1 cellular context compared by ENCODE assay signal in genomic region chr1:3453891-3454810, GRCh38.
TF ChIP-seq lines count a peak whose summit lies in the region.

ARHGEF16 (plus strand) TSS chr1:3454665; CDS start chr1:3463085, 8,420 bp downstream.

TF ChIP-seq in HepG2, 621 proteins besides CTCF, POLR2A, EP300 and RAD21 (continued from another document and continues in another):
- peak; percentile 55; the same call in 1 of the 2 replicates for TF ChIP-seq ARID4A (CRISPR knock-in tag; IDR thresholded peaks at IDR 0.05; ENCODE audit: borderline replicate concordance)
- TF ChIP-seq ZNF629 (CRISPR knock-in tag; conservative IDR thresholded peaks at IDR 0.05) = peak; percentile 80
- TF ChIP-seq PHF21A (CRISPR knock-in tag; IDR thresholded peaks at IDR 0.05) = peak; percentile 17; the same call in 1 of the 2 replicates
- no peak for TF ChIP-seq ZNF724P (CRISPR knock-in tag; IDR thresholded peaks at IDR 0.05; ENCODE audit: borderline replicate concordance)
- no peak for TF ChIP-seq NFYC (CRISPR knock-in tag; IDR thresholded peaks at IDR 0.05)
- TF ChIP-seq NR2C2 (CRISPR knock-in tag; IDR thresholded peaks at IDR 0.05; ENCODE audit: borderline replicate concordance) = peak; percentile 15; the same call in 1 of the 2 replicates
- TF ChIP-seq TFDP2 (CRISPR knock-in tag; IDR thresholded peaks at IDR 0.05) = peak; percentile 94
- peak; percentile 76; the same call in 1 of the 2 replicates for TF ChIP-seq SATB2 (CRISPR knock-in tag; IDR thresholded peaks at IDR 0.05)
- TF ChIP-seq DNMT3B (CRISPR knock-in tag; conservative IDR thresholded peaks at IDR 0.05) = no peak
- TF ChIP-seq CBX2 (IDR thresholded peaks at IDR 0.05; ENCODE audit: low read depth, low read length) = no peak
- TF ChIP-seq CBX2 (CRISPR knock-in tag; IDR thresholded peaks at IDR 0.05; ENCODE audit: low read depth) = no peak
- TF ChIP-seq ZNF703 (CRISPR knock-in tag; IDR thresholded peaks at IDR 0.05; ENCODE audit: borderline replicate concordance) = peak; percentile 52; the same call in 1 of the 2 replicates
- TF ChIP-seq BRCA1 (CRISPR knock-in tag; IDR thresholded peaks at IDR 0.05) = no peak
- no peak for TF ChIP-seq FOXM1 (CRISPR knock-in tag; IDR thresholded peaks at IDR 0.05)
- TF ChIP-seq ZBTB39 (CRISPR knock-in tag; IDR thresholded peaks at IDR 0.05) = peak; percentile 50; the same call in 1 of the 2 replicates
- TF ChIP-seq HDAC6 (IDR thresholded peaks at IDR 0.05; ENCODE audit: low read depth, low read length) = no peak
- TF ChIP-seq ZNF512B (CRISPR knock-in tag; IDR thresholded peaks at IDR 0.05; ENCODE audit: borderline replicate concordance) = no peak
- TF ChIP-seq MBNL3 (CRISPR knock-in tag; conservative IDR thresholded peaks at IDR 0.05) = no peak
- TF ChIP-seq SMC3 (IDR thresholded peaks at IDR 0.05; ENCODE audit: low read length) = peak; percentile 15; the same call in 1 of the 2 replicates
- TF ChIP-seq SP140L (CRISPR knock-in tag; IDR thresholded peaks at IDR 0.05; ENCODE audit: borderline replicate concordance) = no peak
- TF ChIP-seq STAT5B (CRISPR knock-in tag; IDR thresholded peaks at IDR 0.05) = no peak
- TF ChIP-seq ZFP36L2 (CRISPR knock-in tag; IDR thresholded peaks at IDR 0.05) = no peak
- no peak for TF ChIP-seq MTF1 (CRISPR knock-in tag; IDR thresholded peaks at IDR 0.05)
- no peak for TF ChIP-seq ZNF160 (CRISPR knock-in tag; IDR thresholded peaks at IDR 0.05)
- TF ChIP-seq ZNF180 (CRISPR knock-in tag; IDR thresholded peaks at IDR 0.05; ENCODE audit: borderline replicate concordance, low read depth) = no peak
- no peak for TF ChIP-seq ZNF225 (CRISPR knock-in tag; IDR thresholded peaks at IDR 0.05)
- peak; percentile 30; the same call in 1 of the 2 replicates for TF ChIP-seq NCOA2 (CRISPR knock-in tag; IDR thresholded peaks at IDR 0.05)
- TF ChIP-seq ZNF891 (CRISPR knock-in tag; IDR thresholded peaks at IDR 0.05) = peak; percentile 47; the same call in 1 of the 2 replicates
- TF ChIP-seq ZXDC (CRISPR knock-in tag; IDR thresholded peaks at IDR 0.05) = peak; percentile 56; the same call in 1 of the 2 replicates
- TF ChIP-seq HOXA3 (CRISPR knock-in tag; IDR thresholded peaks at IDR 0.05) = peak; percentile 76
- no peak for TF ChIP-seq ZNF790 (CRISPR knock-in tag; IDR thresholded peaks at IDR 0.05; ENCODE audit: borderline replicate concordance)
- TF ChIP-seq ZNF17 (CRISPR knock-in tag; IDR thresholded peaks at IDR 0.05) = no peak
- no peak for TF ChIP-seq ZNF460 (CRISPR knock-in tag; IDR thresholded peaks at IDR 0.05; ENCODE audit: borderline replicate concordance)
- no peak for TF ChIP-seq FUBP1 (CRISPR knock-in tag; IDR thresholded peaks at IDR 0.05; ENCODE audit: borderline replicate concordance)
- TF ChIP-seq ZNF747 (CRISPR knock-in tag; IDR thresholded peaks at IDR 0.05; ENCODE audit: borderline replicate concordance) = no peak
- peak; percentile 0; the same call in 1 of the 2 replicates for TF ChIP-seq ZNF674 (CRISPR knock-in tag; IDR thresholded peaks at IDR 0.05; ENCODE audit: low read depth)
- TF ChIP-seq SIX4 (CRISPR knock-in tag; IDR thresholded peaks at IDR 0.05) = no peak
- TF ChIP-seq ZNF3 (CRISPR knock-in tag; IDR thresholded peaks at IDR 0.05) = no peak
- no peak for TF ChIP-seq TGIF2 (CRISPR knock-in tag; IDR thresholded peaks at IDR 0.05)
- no peak for TF ChIP-seq NR1H2 (CRISPR knock-in tag; IDR thresholded peaks at IDR 0.05; ENCODE audit: borderline replicate concordance, low read depth)
- TF ChIP-seq BHLHE40 (IDR thresholded peaks at IDR 0.05; ENCODE audit: low read length) = 0 out of 2 replicates have a peak, but pooled peaks have one; percentile 28
- no peak for TF ChIP-seq CREBL2 (CRISPR knock-in tag; IDR thresholded peaks at IDR 0.05; ENCODE audit: borderline replicate concordance)
- TF ChIP-seq SRSF4 (IDR thresholded peaks at IDR 0.05; ENCODE audit: low read depth, low read length, poor library complexity, severe bottlenecking) = no peak
- TF ChIP-seq NFE2L1 (CRISPR knock-in tag; IDR thresholded peaks at IDR 0.05; ENCODE audit: borderline replicate concordance) = no peak
- TF ChIP-seq IRF9 (CRISPR knock-in tag; IDR thresholded peaks at IDR 0.05; ENCODE audit: borderline replicate concordance) = no peak
- no peak for TF ChIP-seq NFIB (CRISPR knock-in tag; IDR thresholded peaks at IDR 0.05; ENCODE audit: borderline replicate concordance)
- no peak for TF ChIP-seq SRSF1 (optimal IDR thresholded peaks at IDR 0.05; ENCODE audit: low read depth, low read length)
- TF ChIP-seq WIZ (CRISPR knock-in tag; IDR thresholded peaks at IDR 0.05) = 0 out of 2 replicates have a peak, but pooled peaks have one; percentile 18
- TF ChIP-seq ZNF512 (CRISPR knock-in tag; IDR thresholded peaks at IDR 0.05) = no peak
- TF ChIP-seq ATF7 (IDR thresholded peaks at IDR 0.05) = no peak
- no peak for TF ChIP-seq ATF7 (CRISPR knock-in tag; IDR thresholded peaks at IDR 0.05)
